Comparison of ENCODE assay signal across 26 cellular contexts in the genomic region with DNA sequence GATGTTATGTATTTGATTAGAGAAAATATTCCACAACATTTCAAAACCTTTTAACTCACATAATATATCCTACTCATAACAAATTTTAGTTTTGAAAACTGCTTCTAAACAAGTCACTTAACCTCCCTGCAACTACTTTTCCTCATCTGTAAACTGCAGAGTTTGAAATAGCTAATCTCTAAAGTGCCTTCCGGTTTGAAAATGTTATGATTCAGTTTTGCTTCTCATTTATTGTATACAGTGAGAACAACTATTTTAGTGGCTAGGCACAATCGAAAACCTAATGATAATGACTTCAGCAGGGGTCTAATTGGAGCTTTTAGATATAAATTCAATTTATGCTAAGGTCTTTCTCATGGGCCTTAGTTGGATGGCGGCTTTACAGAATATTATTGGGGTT. TPM values are rescaled to one million over a fixed set of nuclear protein-coding genes. Genes with fewer than 3 reads are reported as not detected.
DNase-seq lines count a peak whose midpoint lies in the region; ATAC-seq and TF ChIP-seq lines count a peak whose summit lies in the region.
"Had no signal": no experiment of that assay in that cellular context is flagged by ENCODE, and none has a peak within 500 bp of the region (broad histone marks: within the 10 kb centered on the region; RNA-seq: fewer than 3 reads in every experiment).

No MANE protein-coding gene starts in this region.

- H3K9me3 Mint-ChIP-seq in CD4-positive, alpha-beta T cell: no peaks in the 10 kb centered on the region

- DNase-seq in MM.1S: peak; percentile 74
- no peak for DNase-seq in CD4-positive, alpha-beta T cell
- no peak for DNase-seq in activated CD4-positive, alpha-beta T cell treated with anti-CD3 and anti-CD28 coated beads for 48 hours
- DNase-seq: CD4-positive, CD25-positive, alpha-beta regulatory T cell; Karpas-422; NCI-H1092 treated with DMSO at 0.1 percent for 48 hours; NCI-H1436; NCI-H187; NCI-H2081 treated with DMSO at 0.1 percent for 48 hours; NCI-H2171; NCI-H345; NCI-H510A treated with DMSO at 0.1 percent for 48 hours; NCI-H774; PC-9; SJCRH30; T-helper 2 cell had no signal

- no peak overlapping the region for H3K9ac ChIP-seq in MM.1S (ENCODE audit: low read length)
- H3K9ac ChIP-seq: BLaER1 had no signal

- no peaks in the 10 kb centered on the region for H3K27me3 Mint-ChIP-seq in CD4-positive, alpha-beta T cell
- H3K27me3 Mint-ChIP-seq: CD4-positive, CD25-positive, alpha-beta regulatory T cell had no signal

- no peak for TF ChIP-seq CTCF in MM.1S (IDR thresholded peaks at IDR 0.05; ENCODE audit: low read length)
- no peak for TF ChIP-seq CTCF in CD4-positive, alpha-beta T cell (IDR thresholded peaks at IDR 0.05)

- CTCF ChIA-PET in CD4-positive, alpha-beta T cell (lab: Charles Lee): no interaction called here

- POLR2A ChIA-PET in CD4-positive, alpha-beta T cell (lab: Charles Lee): no interaction called here

- peaks cover 22% of the 10 kb centered on the region for H3K4me1 ChIP-seq in MM.1S (ENCODE audit: low read length)
- H3K4me1 ChIP-seq: BLaER1, SJCRH30 had no signal

- H4K20me1 ChIP-seq in MM.1S (ENCODE audit: insufficient read depth, low read length): no peaks in the 10 kb centered on the region
- H4K20me1 ChIP-seq: BLaER1 had no signal

- no peak overlapping the region for H3K27ac ChIP-seq in MM.1S (ENCODE audit: low read length)
- H3K27ac ChIP-seq in CD4-positive, alpha-beta T cell (ENCODE audit: low read depth, low read length): no peak overlapping the region
- H3K27ac ChIP-seq: BLaER1, PC-9, SJCRH30 had no signal

- no peaks in the 10 kb centered on the region for H3F3A ChIP-seq in MM.1S (ENCODE audit: insufficient read depth, low read length)

- no peak overlapping the region for H3K4me3 ChIP-seq in MM.1S (ENCODE audit: low read length)
- H3K4me3 ChIP-seq: BLaER1, PC-9, SJCRH30 had no signal

- no peaks in the 10 kb centered on the region for H3K27me3 ChIP-seq in MM.1S (replicated peaks; ENCODE audit: insufficient read depth, low read length)
- no peaks in the 10 kb centered on the region for H3K27me3 ChIP-seq in CD4-positive, alpha-beta T cell (ENCODE audit: control insufficient read depth, insufficient read depth, low read length)
- H3K27me3 ChIP-seq: BLaER1, SJCRH30 had no signal

- H3K4me3 Mint-ChIP-seq in CD4-positive, alpha-beta T cell: no peak overlapping the region
- H3K4me3 Mint-ChIP-seq: CD4-positive, CD25-positive, alpha-beta regulatory T cell had no signal

- ATAC-seq in GM18858 (IDR thresholded peaks at IDR 0.05; ENCODE audit: unreplicated experiment): peak; percentile 49
- peak; percentile 85 for ATAC-seq in GM19324 (IDR thresholded peaks at IDR 0.05; ENCODE audit: low FRiP score, unreplicated experiment)
- ATAC-seq in GM21786 (IDR thresholded peaks at IDR 0.05; ENCODE audit: unreplicated experiment): peak; percentile 70
- ATAC-seq in CD4-positive, alpha-beta T cell (ENCODE audit: poor library complexity): no peak
- ATAC-seq in GM21367 (IDR thresholded peaks at IDR 0.05; ENCODE audit: unreplicated experiment): no peak
- no peak for ATAC-seq in GM18502 (IDR thresholded peaks at IDR 0.05; ENCODE audit: poor library complexity, unreplicated experiment)
- ATAC-seq: Right ventricle myocardium inferior had no signal

- no peaks in the 10 kb centered on the region for H3K36me3 ChIP-seq in MM.1S (replicated peaks; ENCODE audit: insufficient read depth, low read length)
- H3K36me3 ChIP-seq: BLaER1, SJCRH30 had no signal

- intact Hi-C loops in CD4-positive, alpha-beta T cell (cut with DNase I, micrococcal nuclease): no loop called here

- H3K36me3 Mint-ChIP-seq in CD4-positive, alpha-beta T cell (ENCODE audit: low read depth): no peaks in the 10 kb centered on the region
- H3K36me3 Mint-ChIP-seq: CD4-positive, CD25-positive, alpha-beta regulatory T cell had no signal

- no peaks in the 10 kb centered on the region for H3K9me2 ChIP-seq in MM.1S (replicated peaks; ENCODE audit: insufficient read depth, low read length)

- H2AFZ ChIP-seq in MM.1S (ENCODE audit: low read length): no peak overlapping the region
- H2AFZ ChIP-seq: PC-9 had no signal

- no peak overlapping the region for H3K27ac Mint-ChIP-seq in CD4-positive, alpha-beta T cell
- H3K27ac Mint-ChIP-seq: CD4-positive, CD25-positive, alpha-beta regulatory T cell had no signal

- H3K79me2 ChIP-seq in MM.1S (ENCODE audit: low read length): no peaks in the 10 kb centered on the region

- H3K9me3 ChIP-seq in MM.1S (replicated peaks; ENCODE audit: insufficient read depth, low read length): no peaks in the 10 kb centered on the region
- no peaks in the 10 kb centered on the region for H3K9me3 ChIP-seq in CD4-positive, alpha-beta T cell (ENCODE audit: control insufficient read depth, low read length)
- H3K9me3 ChIP-seq: BLaER1 had no signal

- peak overlapping the region; percentile 21; the same call in 1 of the 2 replicates for H3K4me2 ChIP-seq in MM.1S (ENCODE audit: low read depth, low read length)
- H3K4me2 ChIP-seq: BLaER1, PC-9 had no signal

- no peaks in the 10 kb centered on the region for H3K4me1 Mint-ChIP-seq in CD4-positive, alpha-beta T cell (ENCODE audit: low read depth)
- H3K4me1 Mint-ChIP-seq: CD4-positive, CD25-positive, alpha-beta regulatory T cell had no signal

RNA-seq across cellular contexts. Expression of a gene that starts 30.7 kb away (rescaled TPM):
- not detected for total RNA-seq in CD4-positive, alpha-beta T cell
- total RNA-seq: A172; CD4-positive, CD25-positive, alpha-beta regulatory T cell; HT-29; PC-9; Right ventricle myocardium inferior; RPMI7951; SJCRH30 had no signal

Comparison
In these comparisons a context has a peak if more than half of its experiments do, and no peak if none do; other contexts are left out.
1. ATAC-seq: peak in GM18858 (single experiment), GM19324 (single experiment) and GM21786 (single experiment); none in CD4-positive, alpha-beta T cell (single experiment), GM21367 (single experiment) and GM18502 (single experiment).